In genomic region chr12:130433411-130433810, GRCh38 we compare ENCODE assay signal across 23 cellular contexts.
DNase-seq lines count a peak whose midpoint lies in the region; ATAC-seq, FAIRE-seq and TF ChIP-seq lines count a peak whose summit lies in the region.
"Had no signal": no experiment of that assay in that cellular context is flagged by ENCODE, and none has a peak within 500 bp of the region (broad histone marks: within the 10 kb centered on the region; RNA-seq: fewer than 3 reads in every experiment).

No MANE protein-coding gene starts in this region.

- H3K36me3 ChIP-seq in BE2C (peaks cover 94% of the 10 kb centered on the region), K562 (ENCODE audit: control insufficient read depth, insufficient read depth, low read length) (no peaks in the 10 kb centered on the region), sigmoid colon (no peaks in the 10 kb centered on the region), thyroid gland (no peaks in the 10 kb centered on the region), Karpas-422 (ENCODE audit: insufficient read depth, low read length) (no peaks in the 10 kb centered on the region)
- H3K36me3 ChIP-seq: BLaER1 treated with 17β-estradiol and CSF1 and Interleukin-3, amounts not matched to agents 10 nM and 100 nM; HAP-1 had no signal

- TF ChIP-seq CTCF in BE2C (IDR thresholded peaks at IDR 0.05; ENCODE audit: low read depth, low read length) (no peak), K562 (IDR thresholded peaks at IDR 0.05 in 2 of 3, conservative IDR thresholded peaks at IDR 0.05 in 1 of 3; ENCODE audit: insufficient read depth in 2 of 3, low read depth in 1 of 3, low read length in 3 of 3) (no peak), sigmoid colon (IDR thresholded peaks at IDR 0.05) (no peak), thyroid gland (IDR thresholded peaks at IDR 0.05) (no peak)

- 2% methylated on average over 4 of the region's 6 CpGs for WGBS in K562 (ENCODE audit: insufficient coverage, low coverage, missing lambda C conversion rate)
- 94% methylated on average over 6 of the region's 6 CpGs for WGBS in sigmoid colon, 2 donors
- 89 to 93% methylated on average over 6 of the region's 6 CpGs for WGBS in thyroid gland, 2 donors

- ATAC-seq in K562 (no peak), HG02588 (IDR thresholded peaks at IDR 0.05; ENCODE audit: unreplicated experiment) (no peak)

- no peaks in the 10 kb centered on the region for H3K9me3 ChIP-seq in BE2C
- H3K9me3 ChIP-seq in K562 (replicated peaks; ENCODE audit: control insufficient read depth, insufficient read depth, low read depth, low read length), result no peaks in the 10 kb centered on the region
- peaks cover 0 to 3% (median 0%) of the 10 kb centered on the region in 4 donors for H3K9me3 ChIP-seq in sigmoid colon
- no peaks in the 10 kb centered on the region for H3K9me3 ChIP-seq in thyroid gland
- H3K9me3 ChIP-seq in Karpas-422 (ENCODE audit: low read length), result no peaks in the 10 kb centered on the region
- H3K9me3 ChIP-seq: HAP-1 had no signal

- H3K9me2 ChIP-seq in Karpas-422 (replicated peaks; ENCODE audit: insufficient read depth, low read length), result no peaks in the 10 kb centered on the region

- H2AFZ ChIP-seq in K562 (ENCODE audit: low read depth, low read length) (no peak overlapping the region), Karpas-422 (ENCODE audit: low read length) (no peak overlapping the region)

- H4K20me1 ChIP-seq in K562 (replicated peaks; ENCODE audit: control insufficient read depth, insufficient read depth, low read length), result peaks cover 11% of the 10 kb centered on the region; the same call in 1 of the 2 replicates
- no peaks in the 10 kb centered on the region for H4K20me1 ChIP-seq in Karpas-422 (ENCODE audit: insufficient read depth, low read depth, low read length)
- H4K20me1 ChIP-seq: BLaER1 treated with 17β-estradiol and CSF1 and Interleukin-3, amounts not matched to agents 10 nM and 100 nM had no signal

- POLR2A ChIA-PET in K562 (lab: Yijun Ruan, JAX), result no interaction called here

- H3K4me1 ChIP-seq in BE2C (no peaks in the 10 kb centered on the region), K562 (replicated peaks in 1 of 2; ENCODE audit: control insufficient read depth in 2 of 2, insufficient read depth in 2 of 2, low read length in 2 of 2) (no peaks in the 10 kb centered on the region), sigmoid colon (no peaks in the 10 kb centered on the region), thyroid gland (no peaks in the 10 kb centered on the region), Karpas-422 (ENCODE audit: low read length) (no peaks in the 10 kb centered on the region)
- H3K4me1 ChIP-seq: HAP-1 had no signal

- H3K79me2 ChIP-seq in K562 (ENCODE audit: control insufficient read depth, insufficient read depth, low read length) (no peaks in the 10 kb centered on the region), Karpas-422 (ENCODE audit: low read length) (no peaks in the 10 kb centered on the region)

- in situ Hi-C loops in K562 (cut with MboI), result no loop called here

- no TSS peak for BruUV-seq in K562 (replicated peaks; lab: Mats Ljungman, UMichigan)

- DNase-seq in BE2C (peak; percentile 16), K562 (ENCODE audit: extremely low read depth in 1 of 4, low spot score in 3 of 4) (no peak), mesenteric fat pad (ENCODE audit: low spot score) (peak; percentile 69), sigmoid colon (peak; percentile 32), thyroid gland (no peak), Karpas-422 (no peak)
- no peak for DNase-seq in activated CD4-positive, CD25-positive, alpha-beta regulatory T cell (lab: John Stamatoyannopoulos, UW)
- DNase-seq: CD4-positive, alpha-beta T cell; CD8-positive, alpha-beta memory T cell; DMS 273 treated with DMSO at 0.1 percent for 48 hours; DMS79; GF-D8; GOT3; HFFc6 had no signal

- H3K9ac ChIP-seq in K562 (ENCODE audit: insufficient read depth in 1 of 2, low read depth in 2 of 2, low read length in 2 of 2), result no peak overlapping the region
- H3K9ac ChIP-seq in Karpas-422 (ENCODE audit: low read length), result no peak overlapping the region
- H3K9ac ChIP-seq: BLaER1 treated with 17β-estradiol and CSF1 and Interleukin-3, amounts not matched to agents 10 nM and 100 nM had no signal

- H3K4me2 ChIP-seq in K562 (ENCODE audit: insufficient read depth, low read length) (no peak overlapping the region), Karpas-422 (ENCODE audit: low read depth, low read length, poor library complexity, severe bottlenecking) (no peak overlapping the region)
- H3K4me2 ChIP-seq: BLaER1 treated with 17β-estradiol and CSF1 and Interleukin-3, amounts not matched to agents 10 nM and 100 nM had no signal

- no peak overlapping the region for H3K27ac ChIP-seq in K562 (ENCODE audit: extremely low read depth, low read depth, low read length)
- H3K27ac ChIP-seq in sigmoid colon, result no peak overlapping the region
- H3K27ac ChIP-seq in thyroid gland, result no peak overlapping the region
- H3K27ac ChIP-seq in Karpas-422 (ENCODE audit: low read length), result no peak overlapping the region
- H3K27ac ChIP-seq: 22Rv1; BLaER1 treated with 17β-estradiol and CSF1 and Interleukin-3, amounts not matched to agents 10 nM and 100 nM had no signal

- no peak for TF ChIP-seq EP300 in K562 (IDR thresholded peaks at IDR 0.05; ENCODE audit: low read length)
- no peak for TF ChIP-seq EP300 in sigmoid colon (IDR thresholded peaks at IDR 0.05)

- TF ChIP-seq RAD21 in K562 (CRISPR knock-in tag; conservative IDR thresholded peaks at IDR 0.05 in 1 of 2, IDR thresholded peaks at IDR 0.05 in 1 of 2), result no peak

- no peak for FAIRE-seq in K562 (lab: Jason Lieb, UNC)
- FAIRE-seq: A204.1, D721Med, GM12891, GM18507, H54 had no signal

- no peaks in the 10 kb centered on the region for H3K9me1 ChIP-seq in K562 (ENCODE audit: control insufficient read depth, insufficient read depth, low read length)

- intact Hi-C loops in K562 (cut with micrococcal nuclease) (no loop called here), sigmoid colon (cut with DNase I) (no loop called here), thyroid gland (cut with DNase I) (no loop called here)

- TF ChIP-seq POLR2A in K562 (conservative IDR thresholded peaks at IDR 0.05) (no peak), sigmoid colon (IDR thresholded peaks at IDR 0.05) (no peak), thyroid gland (IDR thresholded peaks at IDR 0.05) (no peak)

- H3K27me3 ChIP-seq in BE2C (no peaks in the 10 kb centered on the region), K562 (ENCODE audit: control insufficient read depth in 2 of 2, insufficient read depth in 2 of 2, low read length in 2 of 2) (peaks cover 27 to 81% of the 10 kb centered on the region in 2 experiments), sigmoid colon (no peaks in the 10 kb centered on the region), thyroid gland (no peaks in the 10 kb centered on the region), Karpas-422 (ENCODE audit: low read length) (no peaks in the 10 kb centered on the region)
- H3K27me3 ChIP-seq: BLaER1 treated with 17β-estradiol and CSF1 and Interleukin-3, amounts not matched to agents 10 nM and 100 nM had no signal

- CTCF ChIA-PET in K562 (lab: Yijun Ruan, JAX; ENCODE audit: low intra/inter-chr PET ratio), result no interaction called here

- H3K4me3 ChIP-seq in BE2C (ENCODE audit: low read depth, low read length) (no peak overlapping the region), K562 (no peak overlapping the region), sigmoid colon (no peak overlapping the region), thyroid gland (replicated peaks in 1 of 3) (no peak overlapping the region), Karpas-422 (ENCODE audit: low read length) (no peak overlapping the region)
- H3K4me3 ChIP-seq: BLaER1 treated with 17β-estradiol and CSF1 and Interleukin-3, amounts not matched to agents 10 nM and 100 nM; HAP-1 had no signal

TF ChIP-seq in K562, 482 proteins besides CTCF, POLR2A, EP300 and RAD21:
- TF ChIP-seq TFAM (CRISPR knock-in tag; conservative IDR thresholded peaks at IDR 0.05), result no peak
- 0 out of 2 replicates have a peak, but pooled peaks have one; percentile 13 for TF ChIP-seq USF2 (CRISPR knock-in tag; IDR thresholded peaks at IDR 0.05)

Comparison
In these comparisons a context has a peak if more than half of its experiments do, and no peak if none do; other contexts are left out.
1. DNase-seq: peak in BE2C (single experiment), mesenteric fat pad (single experiment) and sigmoid colon (single experiment); none in K562 (0 of 4), thyroid gland (0 of 2), Karpas-422 (single experiment) and activated CD4-positive, CD25-positive, alpha-beta regulatory T cell (0 of 4).